In genomic region chr16:29972992-29973383, GRCh38 we compare ENCODE assay signal across 9 cellular contexts. TPM values are rescaled to one million over a fixed set of nuclear protein-coding genes. Genes with fewer than 3 reads are reported as not detected.
DNase-seq lines count a peak whose midpoint lies in the region; ATAC-seq and TF ChIP-seq lines count a peak whose summit lies in the region.
"Had no signal": no experiment of that assay in that cellular context is flagged by ENCODE, and none has a peak within 500 bp of the region (broad histone marks: within the 10 kb centered on the region; RNA-seq: fewer than 3 reads in every experiment).

No MANE protein-coding gene starts in this region.

- no peak overlapping the region for H4K91ac ChIP-seq in IMR-90 (ENCODE audit: insufficient read depth, low read depth, low read length)

- no peak overlapping the region for H3K23ac ChIP-seq in IMR-90 (ENCODE audit: low read depth, low read length)

- peaks cover 13% of the 10 kb centered on the region; the same call in 1 of the 2 replicates for H3K4me1 ChIP-seq in IMR-90 (ENCODE audit: control insufficient read depth, insufficient read depth, low read length)
- peaks cover 16% of the 10 kb centered on the region for H3K4me1 ChIP-seq in mammary epithelial cell (ENCODE audit: insufficient read depth, low read length)
- H3K4me1 ChIP-seq in left lung: peaks cover 29 to 39% of the 10 kb centered on the region in 2 donors

- H2BK120ac ChIP-seq in IMR-90 (ENCODE audit: low read depth, low read length): no peak overlapping the region

- intact Hi-C loops in IMR-90 (cut with micrococcal nuclease) (loop anchor here (1.0 to 5.0 kb wide), 3 partner anchors 46 to 110 kb away; partner anchors contain the start of genes ASPHD1, CDIPT and KCTD13), mammary epithelial cell (cut with micrococcal nuclease) (loop anchor here (1.0 kb wide), 2 partner anchors 47 to 73 kb away; partner anchors contain the start of genes ASPHD1 and KCTD13), natural killer cell (cut with micrococcal nuclease) (loop anchor here (1.0 to 5.0 kb wide), 4 partner anchors 12 to 166 kb away; partner anchors contain the start of genes INO80E, KCTD13 and MAZ), left lung (cut with DNase I) (no loop called here)

- peaks cover 32 to 52% of the 10 kb centered on the region in 2 donors for H3K4me1 Mint-ChIP-seq in natural killer cell

- H3K27ac ChIP-seq in 22Rv1: peak overlapping the region; percentile 84
- no peak overlapping the region for H3K27ac ChIP-seq in IMR-90 (ENCODE audit: insufficient read depth, low read length)
- H3K27ac ChIP-seq in mammary epithelial cell (ENCODE audit: insufficient read depth, low read depth, low read length): no peak overlapping the region
- peak overlapping the region in 1 of 2 donors; percentile 91 for H3K27ac ChIP-seq in left lung

- peaks cover 8% of the 10 kb centered on the region for H3K36me3 Mint-ChIP-seq in natural killer cell

- ATAC-seq in IMR-90 (ENCODE audit: low read depth) (no peak), natural killer cell (no peak), left lung (no peak)

- peak overlapping the region; percentile 64 to 96 for H3K27ac Mint-ChIP-seq in natural killer cell

- no peaks in the 10 kb centered on the region for H3K9me3 Mint-ChIP-seq in natural killer cell

- H4K8ac ChIP-seq in IMR-90 (ENCODE audit: low read depth in 2 of 2, low read length in 2 of 2): peak overlapping the region; percentile 48 to 65; a peak in 3 of 4 replicates

- POLR2A ChIA-PET in IMR-90 (lab: Charles Lee; ENCODE audit: unreplicated experiment): interaction anchor here (1.1 to 1.3 kb wide), 3 partner anchors 10 to 23 kb away, joined by 4 to 8 read pairs (median 5); partner anchors contain the start of gene TMEM219

- H3K9ac ChIP-seq in IMR-90 (ENCODE audit: low read depth, low read length) (no peak overlapping the region), mammary epithelial cell (ENCODE audit: insufficient read depth, low read length) (no peak overlapping the region)

- no peak overlapping the region for H3K4ac ChIP-seq in IMR-90 (ENCODE audit: low read depth, low read length)

- H2AFZ ChIP-seq in IMR-90 (replicated peaks; ENCODE audit: low read length, poor library complexity) (peak overlapping the region; percentile 97), mammary epithelial cell (ENCODE audit: low read depth, low read length) (peak overlapping the region; percentile 58)

- no peak overlapping the region for H2BK15ac ChIP-seq in IMR-90 (ENCODE audit: low read depth, low read length)

- no TSS peak for BruUV-seq in IMR-90 (replicated peaks; lab: Mats Ljungman, UMichigan)
- no TSS peak for BruUV-seq in mammary epithelial cell (replicated peaks; lab: Mats Ljungman, UMichigan)

- no peak overlapping the region for H2AK5ac ChIP-seq in IMR-90 (ENCODE audit: low read depth, low read length)

- no peak for TF ChIP-seq RAD21 in IMR-90 (IDR thresholded peaks at IDR 0.05; ENCODE audit: low read length)

- dilution Hi-C loops in IMR-90 (cut with HindIII; ENCODE audit: low sequenced_read_pairs, unreplicated experiment) (no loop called here), mammary epithelial cell (cut with HindIII; ENCODE audit: low sequenced_read_pairs) (loop anchor here (5.0 to 25.0 kb wide), 4 partner anchors 41 to 1011 kb away; partner anchors contain the start of genes CD2BP2, MYL11, NFATC2IP and PPP4C)

- H3K4me3 Mint-ChIP-seq in natural killer cell: peak overlapping the region; percentile 95

- CTCF ChIA-PET in IMR-90 (lab: Yijun Ruan, JAX): interaction anchor here (1.1 to 1.3 kb wide), 2 partner anchors 11 to 12 kb away, joined by 3 read pairs; partner anchors contain the start of gene TMEM219
- CTCF ChIA-PET in mammary epithelial cell (lab: Charles Lee; ENCODE audit: low non-redundant PET): interaction anchor here (0.6 kb wide), 3 partner anchors 29 to 109 kb away, joined by 3 to 5 read pairs (median 4); no protein-coding TSS in a partner anchor

- TF ChIP-seq POLR2A in IMR-90 (IDR thresholded peaks at IDR 0.05; ENCODE audit: low read depth, low read length): no peak

- H3K14ac ChIP-seq in IMR-90 (replicated peaks; ENCODE audit: low read depth, low read length): no peak overlapping the region

- no peaks in the 10 kb centered on the region for H3K27me3 Mint-ChIP-seq in natural killer cell (ENCODE audit: low read depth in 2 of 2)

- peaks cover 43% of the 10 kb centered on the region for H3K79me2 ChIP-seq in mammary epithelial cell (ENCODE audit: insufficient read depth, low read length)

- H3K4me3 ChIP-seq in IMR-90 (ENCODE audit: insufficient read depth, low read depth, low read length): no peak overlapping the region
- H3K4me3 ChIP-seq in mammary epithelial cell (replicated peaks in 1 of 3; ENCODE audit: insufficient read depth in 1 of 3, low read depth in 2 of 3, low read length in 3 of 3): no peak overlapping the region
- H3K4me3 ChIP-seq in left lung: peak overlapping the region in 1 of 2 donors; percentile 97

- H3K27me3 ChIP-seq in IMR-90 (ENCODE audit: control insufficient read depth, insufficient read depth, low read length) (no peaks in the 10 kb centered on the region), mammary epithelial cell (ENCODE audit: insufficient read depth, low read length) (no peaks in the 10 kb centered on the region), left lung (no peaks in the 10 kb centered on the region)
- H3K27me3 ChIP-seq: brain microvascular endothelial cell had no signal

- 61% methylated on average over 6 of the region's 6 CpGs; no CpG with 5 or more reads in 1 of the 2 experiments for WGBS in IMR-90 (ENCODE audit: extremely low coverage in 2 of 2, insufficient read length in 1 of 2), 2 experiments
- WGBS in mammary epithelial cell (ENCODE audit: low coverage, missing lambda C conversion rate): 68% methylated on average over 6 of the region's 6 CpGs

- H4K20me1 ChIP-seq in IMR-90 (ENCODE audit: insufficient read depth, low read length) (peaks cover 39% of the 10 kb centered on the region), mammary epithelial cell (ENCODE audit: insufficient read depth, low read length) (no peaks in the 10 kb centered on the region)

- H2AK9ac ChIP-seq in IMR-90 (replicated peaks; ENCODE audit: low read depth, low read length, poor library complexity): no peak overlapping the region

- no peak overlapping the region for H3K56ac ChIP-seq in IMR-90 (ENCODE audit: extremely low read depth, insufficient read depth, low read length)

- H3K79me1 ChIP-seq in IMR-90 (ENCODE audit: low read depth in 1 of 2, low read length in 2 of 2): peaks cover 0 to 43% of the 10 kb centered on the region in 2 experiments

- H3K9me1 ChIP-seq in IMR-90 (ENCODE audit: insufficient read depth, low read length): peaks cover 20% of the 10 kb centered on the region

- no peak overlapping the region for H3K18ac ChIP-seq in IMR-90 (ENCODE audit: low read depth, low read length)

- H3K4me2 ChIP-seq in IMR-90 (ENCODE audit: low read depth, low read length) (peak overlapping the region; percentile 34; the same call in 1 of the 2 replicates), mammary epithelial cell (ENCODE audit: insufficient read depth, low read depth, low read length) (no peak overlapping the region)

- TF ChIP-seq CTCF in 22Rv1 (IDR thresholded peaks at IDR 0.05) (no peak), IMR-90 (conservative IDR thresholded peaks at IDR 0.05; ENCODE audit: low read depth, low read length) (no peak), mammary epithelial cell (conservative IDR thresholded peaks at IDR 0.05 in 1 of 2, IDR thresholded peaks at IDR 0.05 in 1 of 2; ENCODE audit: extremely low read depth in 1 of 2, insufficient read depth in 1 of 2, low read depth in 1 of 2, low read length in 2 of 2) (no peak), natural killer cell (IDR thresholded peaks at IDR 0.05) (no peak), left lung (IDR thresholded peaks at IDR 0.05) (no peak)

- no peak for DNase-seq in IMR-90
- no peak for DNase-seq in mammary epithelial cell
- DNase-seq in natural killer cell: no peak
- DNase-seq in medulla oblongata (ENCODE audit: extremely low spot score): no peak
- DNase-seq in left lung: no peak
- no peak for DNase-seq in stimulated activated CD4-positive, alpha-beta T cell treated with anti-CD3 and anti-CD28 coated beads, Interleukin-2, amount 100 ng/mL, for 48 hours
- no peak for DNase-seq in DMS 273 (lab: John Stamatoyannopoulos, UW; ENCODE audit: unreplicated experiment)

- H2BK20ac ChIP-seq in IMR-90 (ENCODE audit: low read depth, low read length): no peak overlapping the region

- H3K9me3 ChIP-seq in IMR-90 (ENCODE audit: control insufficient read depth, insufficient read depth, low read length) (no peaks in the 10 kb centered on the region), mammary epithelial cell (replicated peaks; ENCODE audit: insufficient read depth, low read length) (no peaks in the 10 kb centered on the region), left lung (no peaks in the 10 kb centered on the region)

- in situ Hi-C loops in IMR-90 (cut with MboI; ENCODE audit: low sequenced_read_pairs): no loop called here
- in situ Hi-C loops in mammary epithelial cell (cut with MboI; ENCODE audit: low sequenced_read_pairs in 2 of 2): no loop called here

- peaks cover 19% of the 10 kb centered on the region for H3K36me3 ChIP-seq in IMR-90 (ENCODE audit: control insufficient read depth, insufficient read depth, low read length)
- peaks cover 1% of the 10 kb centered on the region for H3K36me3 ChIP-seq in mammary epithelial cell (ENCODE audit: insufficient read depth, low read length)
- H3K36me3 ChIP-seq in left lung: peaks cover 0 to 42% of the 10 kb centered on the region in 2 donors

- H4K5ac ChIP-seq in IMR-90 (ENCODE audit: low read depth, low read length): peak overlapping the region; percentile 2; the same call in 1 of the 2 replicates

- H2BK5ac ChIP-seq in IMR-90 (ENCODE audit: low read depth, low read length, poor library complexity, severe bottlenecking): no peak overlapping the region

RNA-seq across cellular contexts. Expression of gene TAOK2, which starts 0.7 kb away (rescaled TPM):
- total RNA-seq in IMR-90 (2012; rRNA removed) (31.7 and 32.8 TPM in 2 replicates), mammary epithelial cell (10 to 100 TPM; 39.7 to 40.8 TPM), natural killer cell (10 to 100 TPM; 35.3 to 42.8 (median 41.5) TPM), left lung (10 to 100 TPM; 61.4 to 64.5 TPM)
- polyA plus RNA-seq in IMR-90 (2012; rRNA removed) (23.0 and 26.4 TPM in 2 replicates), mammary epithelial cell (16.2 TPM)
- 19.4 and 23.3 TPM in 2 replicates for polyA plus RNA-seq in IMR-90 (2012; cell fraction: cytosol; rRNA removed)
- polyA plus RNA-seq in IMR-90 (2012; cell fraction: nucleus; rRNA removed; ENCODE audit: low replicate concordance): 59.5 and 117 TPM in 2 replicates
- polyA minus RNA-seq in mammary epithelial cell: 16.7 TPM

RNA-seq across cellular contexts. Expression of gene TMEM219, which starts 11.1 kb away (rescaled TPM):
- total RNA-seq in IMR-90 (2012; rRNA removed) (44.2 and 47.0 TPM in 2 replicates), mammary epithelial cell (10 to 100 TPM; 65.6 to 65.7 TPM), natural killer cell (10 to 100 TPM; 50.2 to 69.5 (median 50.8) TPM), left lung (100 to 1,000 TPM; 122 to 154 TPM)
- polyA plus RNA-seq in IMR-90 (2012; rRNA removed) (94.3 and 95.3 TPM in 2 replicates), mammary epithelial cell (61.7 TPM)
- polyA plus RNA-seq in IMR-90 (2012; cell fraction: cytosol; rRNA removed): 99.2 and 135 TPM in 2 replicates
- 191 TPM in 2 replicates for polyA plus RNA-seq in IMR-90 (2012; cell fraction: nucleus; rRNA removed; ENCODE audit: low replicate concordance)
- 75.9 TPM for polyA minus RNA-seq in mammary epithelial cell

RNA-seq across cellular contexts. Expression of gene HIRIP3, which starts 22.4 kb away (rescaled TPM):
- total RNA-seq in IMR-90 (2012; rRNA removed) (5.0 and 5.8 TPM in 2 replicates), mammary epithelial cell (10 to 100 TPM in 1 of 2 donors, 1 to 10 TPM in 1; 4.2 to 17.2 TPM), natural killer cell (10 to 100 TPM; 11.1 to 13.4 (median 12.7) TPM), left lung (10 to 100 TPM; 14.4 to 17.4 TPM)
- polyA plus RNA-seq in IMR-90 (2012; rRNA removed) (10.5 and 13.7 TPM in 2 replicates), mammary epithelial cell (9.4 TPM)
- polyA plus RNA-seq in IMR-90 (2012; cell fraction: cytosol; rRNA removed): 10.9 and 18.2 TPM in 2 replicates
- 4.6 and 5.7 TPM in 2 replicates for polyA plus RNA-seq in IMR-90 (2012; cell fraction: nucleus; rRNA removed; ENCODE audit: low replicate concordance)
- 11.6 TPM for polyA minus RNA-seq in mammary epithelial cell

RNA-seq across cellular contexts. Expression of gene INO80E, which starts 23.1 kb away (rescaled TPM):
- total RNA-seq in IMR-90 (2012; rRNA removed) (42.1 and 42.8 TPM in 2 replicates), mammary epithelial cell (10 to 100 TPM; 27.7 to 62.2 TPM), natural killer cell (100 to 1,000 TPM in 1 of 3 donors, 10 to 100 TPM in 2; 75.0 to 107 (median 99.5) TPM), left lung (10 to 100 TPM; 55.5 to 59.6 TPM)
- polyA plus RNA-seq in IMR-90 (2012; rRNA removed) (40.9 and 46.5 TPM in 2 replicates), mammary epithelial cell (31.1 TPM)
- polyA plus RNA-seq in IMR-90 (2012; cell fraction: cytosol; rRNA removed): 45.5 and 51.0 TPM in 2 replicates
- 91.7 and 205 TPM in 2 replicates for polyA plus RNA-seq in IMR-90 (2012; cell fraction: nucleus; rRNA removed; ENCODE audit: low replicate concordance)
- 94.8 TPM for polyA minus RNA-seq in mammary epithelial cell

RNA-seq across cellular contexts. Expression of gene DOC2A, which starts 37.8 kb away (rescaled TPM):
- total RNA-seq in IMR-90 (2012; rRNA removed) (under 0.01 TPM in 1 of 2 replicates, not detected in the other), mammary epithelial cell (under 1 TPM in 1 of 2 donors, not detected in 1; 0.89 TPM), natural killer cell (not detected), left lung (1 to 10 TPM; 2.5 to 2.7 TPM)
- polyA plus RNA-seq in IMR-90 (2012; rRNA removed) (0.48 and 0.50 TPM in 2 replicates), mammary epithelial cell (0.31 TPM)
- 0.37 and 0.68 TPM in 2 replicates for polyA plus RNA-seq in IMR-90 (2012; cell fraction: cytosol; rRNA removed)
- 6.0 and 7.2 TPM in 2 replicates for polyA plus RNA-seq in IMR-90 (2012; cell fraction: nucleus; rRNA removed; ENCODE audit: low replicate concordance)
- not detected for polyA minus RNA-seq in mammary epithelial cell

Comparison
In these comparisons a context has a peak if more than half of its experiments do, and no peak if none do; other contexts are left out.
1. intact Hi-C loops: an anchor here in IMR-90 (1.0 to 5.0 kb wide), mammary epithelial cell (1.0 kb wide) and natural killer cell (1.0 to 5.0 kb wide); none called in left lung.